In genomic region chr10:112912441-112912911, GRCh38 we compare ENCODE assay signal across 1 cellular context.
TF ChIP-seq lines count a peak whose summit lies in the region.

No MANE protein-coding gene starts in this region.

TF ChIP-seq in K562, 482 proteins besides CTCF, POLR2A, EP300 and RAD21 (continued from another document):
- TF ChIP-seq ZNF318 (IDR thresholded peaks at IDR 0.05; ENCODE audit: borderline replicate concordance in 1 of 2, low read depth in 1 of 2) (no peak), ZNF589 (CRISPR knock-in tag; IDR thresholded peaks at IDR 0.05; ENCODE audit: low read depth) (no peak), ELF4 (CRISPR knock-in tag; IDR thresholded peaks at IDR 0.05) (no peak), ESRRA (IDR thresholded peaks at IDR 0.05; ENCODE audit: borderline replicate concordance, low read depth) (no peak), HDAC8 (tag; IDR thresholded peaks at IDR 0.05) (no peak), MLX (CRISPR knock-in tag; conservative IDR thresholded peaks at IDR 0.05) (no peak), KDM4B (IDR thresholded peaks at IDR 0.05; ENCODE audit: borderline replicate concordance in 2 of 2, low read depth in 1 of 2) (no peak), E2F8 (IDR thresholded peaks at IDR 0.05; ENCODE audit: low read depth, partially characterized antibody) (no peak)
